Comparison of ENCODE assay signal across 6 cellular contexts in genomic region chr19:8444140-8444676, GRCh38. TPM values are rescaled to one million over a fixed set of nuclear protein-coding genes. Genes with fewer than 3 reads are reported as not detected.
A peak's percentile ranks its signal among the peaks of the same experiment; 100 is the strongest.
DNase-seq lines count a peak whose midpoint lies in the region; ATAC-seq and TF ChIP-seq lines count a peak whose summit lies in the region.
"Not testable (repeated sequence)": the region's sequence is repeated elsewhere in the genome, so short reads cannot be mapped to it uniquely, and the experiment has no call there.

No MANE protein-coding gene starts in this region.

- not testable (repeated sequence) for ATAC-seq in SK-N-SH treated with all-trans-retinoic acid at 6 μM for 48 hours; heart right ventricle; thoracic aorta (ENCODE audit: insufficient number of reproducible peaks, low FRiP score, low read depth)

- H3K4me3 ChIP-seq in GM12865 (ENCODE audit: low read depth, low read length) (peak overlapping the region; percentile 68), heart right ventricle (peak overlapping the region; percentile 81 to 99 (median 90)), thoracic aorta (peak overlapping the region; percentile 89)

- H3K4me3 Mint-ChIP-seq in brain: peak overlapping the region; percentile 94 to 99 (median 95)
- H3K4me3 Mint-ChIP-seq in nephron progenitor cell: peak overlapping the region; percentile 97

- peaks cover 16% of the 10 kb centered on the region for H3K27me3 Mint-ChIP-seq in brain
- H3K27me3 Mint-ChIP-seq in nephron progenitor cell (ENCODE audit: low read depth, poor library complexity): not testable (repeated sequence)

- H3K27ac ChIP-seq in heart right ventricle (peak overlapping the region in 9 of 10 donors; percentile 92 to 99 (median 97)), thoracic aorta (peak overlapping the region; percentile 94 to 96)

- peak overlapping the region; percentile 94 to 99 (median 99) for H3K27ac Mint-ChIP-seq in brain
- H3K27ac Mint-ChIP-seq in nephron progenitor cell: peak overlapping the region; percentile 100

- H3K4me1 ChIP-seq in heart right ventricle (peaks cover 21 to 45% (median 38%) of the 10 kb centered on the region in 9 donors), thoracic aorta (ENCODE audit: control insufficient read depth in 1 of 2, low read depth in 2 of 2) (peaks cover 23 to 34% of the 10 kb centered on the region in 2 donors)

- H3K27me3 ChIP-seq in heart right ventricle; thoracic aorta (replicated peaks; ENCODE audit: insufficient read depth): not testable (repeated sequence)

- intact Hi-C loops in heart right ventricle (cut with DNase I): loop anchor here in 2 of 10 donors (2.0 to 10.0 kb wide), 3 partner anchors 31 to 61 kb away; partner anchors contain the start of genes MARCHF2 (in 1 of the 2), PRAM1 (in 1 of the 2) and RAB11B (in 1 of the 2)

- peaks cover 0 to 36% (median 0%) of the 10 kb centered on the region in 9 donors for H3K36me3 ChIP-seq in heart right ventricle
- H3K36me3 ChIP-seq in thoracic aorta: not testable (repeated sequence)

- peaks cover 44% of the 10 kb centered on the region for H3K4me1 Mint-ChIP-seq in brain
- H3K4me1 Mint-ChIP-seq in nephron progenitor cell: peaks cover 49% of the 10 kb centered on the region

- H3K9me3 ChIP-seq in heart right ventricle, thoracic aorta: not testable (repeated sequence)

- not testable (repeated sequence) for DNase-seq in GM12865 (ENCODE audit: low read depth); heart right ventricle; nephron progenitor cell; thoracic aorta (ENCODE audit: low spot score)

- WGBS in heart right ventricle, 2 donors: 30 to 31% methylated on average over 32 of the region's 32 CpGs

- not testable (repeated sequence) for H3K9me3 Mint-ChIP-seq in brain, nephron progenitor cell

- peaks cover 40% of the 10 kb centered on the region for H3K36me3 Mint-ChIP-seq in brain
- peaks cover 23% of the 10 kb centered on the region for H3K36me3 Mint-ChIP-seq in nephron progenitor cell (ENCODE audit: low read depth)

- not testable (repeated sequence) for TF ChIP-seq CTCF in GM12865 (IDR thresholded peaks at IDR 0.05; ENCODE audit: insufficient read depth, low read depth, low read length, missing control alignments); brain (conservative IDR thresholded peaks at IDR 0.05); heart right ventricle (IDR thresholded peaks at IDR 0.05); nephron progenitor cell (IDR thresholded peaks at IDR 0.05); thoracic aorta (IDR thresholded peaks at IDR 0.05)

TF ChIP-seq in SK-N-SH treated with all-trans-retinoic acid at 6 μM for 48 hours, 23 proteins besides CTCF, POLR2A, EP300 and RAD21:
- peak; percentile 99 for TF ChIP-seq ZNF70 (CRISPR knock-in tag; IDR thresholded peaks at IDR 0.05)

RNA-seq across cellular contexts. Expression of gene HNRNPM, which starts 0.6 kb away (rescaled TPM):
- polyA plus RNA-seq in brain (ENCODE audit: insufficient read depth, low read depth, low replicate concordance) (204 TPM), heart right ventricle (100 to 1,000 TPM in 1 of 2 donors, 10 to 100 TPM in 1; 48.5 to 123 TPM)
- total RNA-seq in heart right ventricle (100 to 1,000 TPM in 2 of 10 donors, 10 to 100 TPM in 8; 87.4 to 127 (median 93.9) TPM), thoracic aorta (100 to 1,000 TPM; 117 to 155 TPM)

RNA-seq across cellular contexts. Expression of gene MARCHF2, which starts 31.1 kb away (rescaled TPM):
- polyA plus RNA-seq in brain (ENCODE audit: insufficient read depth, low read depth, low replicate concordance) (82.9 TPM), heart right ventricle (10 to 100 TPM; 49.2 to 67.5 TPM)
- total RNA-seq in heart right ventricle (100 to 1,000 TPM in 1 of 10 donors, 10 to 100 TPM in 9; 70.4 to 104 (median 90.8) TPM), thoracic aorta (100 to 1,000 TPM; 165 to 294 TPM)

RNA-seq across cellular contexts. Expression of gene RAB11B, which starts 54.0 kb away (rescaled TPM):
- polyA plus RNA-seq in brain (ENCODE audit: insufficient read depth, low read depth, low replicate concordance) (561 TPM), heart right ventricle (100 to 1,000 TPM; 111 to 112 TPM)
- total RNA-seq in heart right ventricle (100 to 1,000 TPM; 140 to 178 (median 159) TPM), thoracic aorta (10 to 100 TPM; 53.4 to 69.3 TPM)

RNA-seq across cellular contexts. Expression of gene PRAM1, which starts 58.2 kb away (rescaled TPM):
- 1.4 TPM for polyA plus RNA-seq in brain (ENCODE audit: insufficient read depth, low read depth, low replicate concordance)
- 1 to 10 TPM in 2 of 10 donors, under 1 TPM in 8; 0.28 to 3.2 (median 0.52) TPM for total RNA-seq in heart right ventricle
- polyA plus RNA-seq in heart right ventricle: under 1 TPM; 0.36 to 0.66 TPM
- 1 to 10 TPM in 1 of 2 donors, under 1 TPM in 1; 0.28 to 1.2 TPM for total RNA-seq in thoracic aorta
